In genomic region chr18:22176622-22177495, GRCh38 we compare ENCODE assay signal across 13 cellular contexts. TPM values are rescaled to one million over a fixed set of nuclear protein-coding genes. Genes with fewer than 3 reads are reported as not detected.
DNase-seq lines count a peak whose midpoint lies in the region; ATAC-seq and TF ChIP-seq lines count a peak whose summit lies in the region.
"Had no signal": no experiment of that assay in that cellular context is flagged by ENCODE, and none has a peak within 500 bp of the region (broad histone marks: within the 10 kb centered on the region; RNA-seq: fewer than 3 reads in every experiment).

No MANE protein-coding gene starts in this region.

- POLR2A ChIA-PET in activated CD8-positive, alpha-beta T cell treated with anti-CD3 and anti-CD28 coated beads for 36 hours (lab: Charles Lee): no interaction called here

- H3K36me3 Mint-ChIP-seq in stimulated activated memory B cell treated with anti-CD40 and anti-IgM and Interleukin-4, amounts not matched to agents 10 μg/mL and 1 μg/mL and 100 μg/mL, for 72 hours: no peaks in the 10 kb centered on the region
- no peaks in the 10 kb centered on the region for H3K36me3 Mint-ChIP-seq in immature natural killer cell
- no peaks in the 10 kb centered on the region for H3K36me3 Mint-ChIP-seq in activated CD8-positive, alpha-beta T cell treated with anti-CD3 and anti-CD28 coated beads for 36 hours (ENCODE audit: low read depth)
- H3K36me3 Mint-ChIP-seq: IgD-negative memory B cell had no signal

- no peak for TF ChIP-seq CTCF in epithelial cell of proximal tubule (conservative IDR thresholded peaks at IDR 0.05; ENCODE audit: low read depth, low read length)
- TF ChIP-seq CTCF in lung (IDR thresholded peaks at IDR 0.05; ENCODE audit: control extremely low read depth, extremely low read depth): no peak
- no peak for TF ChIP-seq CTCF in activated CD8-positive, alpha-beta T cell treated with anti-CD3 and anti-CD28 coated beads for 36 hours (IDR thresholded peaks at IDR 0.05)

- no peaks in the 10 kb centered on the region for H3K4me1 Mint-ChIP-seq in stimulated activated memory B cell treated with anti-CD40 and anti-IgM and Interleukin-4, amounts not matched to agents 10 μg/mL and 1 μg/mL and 100 μg/mL, for 72 hours
- peaks cover 4 to 7% of the 10 kb centered on the region in 2 donors for H3K4me1 Mint-ChIP-seq in immature natural killer cell
- no peaks in the 10 kb centered on the region for H3K4me1 Mint-ChIP-seq in activated CD8-positive, alpha-beta T cell treated with anti-CD3 and anti-CD28 coated beads for 36 hours (ENCODE audit: low read depth)
- H3K4me1 Mint-ChIP-seq: activated B cell treated with CpG ODN at 0.5 μM for 24 hours, IgD-negative memory B cell had no signal

- peaks cover 31% of the 10 kb centered on the region for H3K27me3 Mint-ChIP-seq in stimulated activated memory B cell treated with anti-CD40 and anti-IgM and Interleukin-4, amounts not matched to agents 10 μg/mL and 1 μg/mL and 100 μg/mL, for 72 hours
- peaks cover 8 to 44% (median 32%) of the 10 kb centered on the region in 3 donors for H3K27me3 Mint-ChIP-seq in immature natural killer cell (ENCODE audit: low read depth in 3 of 3)
- H3K27me3 Mint-ChIP-seq in activated CD8-positive, alpha-beta T cell treated with anti-CD3 and anti-CD28 coated beads for 36 hours: peaks cover 50% of the 10 kb centered on the region

- H3K27ac Mint-ChIP-seq in stimulated activated memory B cell treated with anti-CD40 and anti-IgM and Interleukin-4, amounts not matched to agents 10 μg/mL and 1 μg/mL and 100 μg/mL, for 72 hours: no peak overlapping the region
- H3K27ac Mint-ChIP-seq in immature natural killer cell: no peak overlapping the region
- no peak overlapping the region for H3K27ac Mint-ChIP-seq in activated CD8-positive, alpha-beta T cell treated with anti-CD3 and anti-CD28 coated beads for 36 hours
- H3K27ac Mint-ChIP-seq: activated B cell treated with CpG ODN at 0.5 μM for 24 hours; dendritic cell treated with granulocyte-macrophage colony-stimulating factor and Interleukin-4, amounts not matched to agents 40 ng/mL and 50 ng/mL, for 4 days had no signal

- DNase-seq in MG63 (no peak), epithelial cell of proximal tubule (ENCODE audit: low read depth) (no peak), lung (ENCODE audit: low spot score) (no peak), immature natural killer cell (no peak), NCI-H526 treated with DMSO at 0.1 percent for 48 hours (lab: John Stamatoyannopoulos, UW) (no peak), NCI-H69 (lab: John Stamatoyannopoulos, UW) (no peak)
- DNase-seq in activated CD8-positive, alpha-beta T cell treated with anti-CD3 and anti-CD28 coated beads for 36 hours: no peak
- DNase-seq: activated B cell treated with CpG ODN at 0.5 μM for 24 hours, NCI-H2081 treated with DMSO at 0.1 percent for 48 hours, RPMI8226 had no signal

- no peaks in the 10 kb centered on the region for H3K9me3 ChIP-seq in MG63
- H3K9me3 ChIP-seq in lung (ENCODE audit: control insufficient read depth in 2 of 2, insufficient read depth in 1 of 2, low read length in 1 of 2): peaks cover 0 to 1% of the 10 kb centered on the region in 2 donors

- H3K9me3 Mint-ChIP-seq in stimulated activated memory B cell treated with anti-CD40 and anti-IgM and Interleukin-4, amounts not matched to agents 10 μg/mL and 1 μg/mL and 100 μg/mL, for 72 hours: no peaks in the 10 kb centered on the region
- peaks cover 0 to 5% (median 0%) of the 10 kb centered on the region in 6 donors for H3K9me3 Mint-ChIP-seq in immature natural killer cell
- no peaks in the 10 kb centered on the region for H3K9me3 Mint-ChIP-seq in activated CD8-positive, alpha-beta T cell treated with anti-CD3 and anti-CD28 coated beads for 36 hours
- H3K9me3 Mint-ChIP-seq: activated B cell treated with CpG ODN at 0.5 μM for 24 hours; dendritic cell treated with granulocyte-macrophage colony-stimulating factor and Interleukin-4, amounts not matched to agents 40 ng/mL and 50 ng/mL, for 4 days had no signal

- intact Hi-C loops in activated CD8-positive, alpha-beta T cell treated with anti-CD3 and anti-CD28 coated beads for 36 hours (cut with micrococcal nuclease): loop anchor here (10.0 kb wide), 1 partner anchor 168 kb away; no protein-coding TSS in a partner anchor

- H3K4me1 ChIP-seq in lung (ENCODE audit: control insufficient read depth in 2 of 2, insufficient read depth in 2 of 2, low read length in 2 of 2): peaks cover 0 to 7% of the 10 kb centered on the region in 2 donors

- WGBS in lung, 2 donors: 34 to 36% methylated on average over 56 to 68 of the region's 68 CpGs

- peak; percentile 44 for ATAC-seq in lung (ENCODE audit: insufficient read depth, low FRiP score)
- peak; percentile 39 for ATAC-seq in stimulated activated memory B cell treated with anti-CD40 and anti-IgM and Interleukin-4, amounts not matched to agents 10 μg/mL and 1 μg/mL and 100 μg/mL, for 72 hours
- no peak for ATAC-seq in activated CD8-positive, alpha-beta T cell treated with anti-CD3 and anti-CD28 coated beads for 36 hours

- H3K27ac ChIP-seq in lung (ENCODE audit: low read depth in 1 of 2, low read length in 1 of 2): peak overlapping the region; percentile 89 to 95

- no peak overlapping the region for H3K4me3 Mint-ChIP-seq in stimulated activated memory B cell treated with anti-CD40 and anti-IgM and Interleukin-4, amounts not matched to agents 10 μg/mL and 1 μg/mL and 100 μg/mL, for 72 hours
- no peak overlapping the region for H3K4me3 Mint-ChIP-seq in immature natural killer cell
- no peak overlapping the region for H3K4me3 Mint-ChIP-seq in activated CD8-positive, alpha-beta T cell treated with anti-CD3 and anti-CD28 coated beads for 36 hours
- H3K4me3 Mint-ChIP-seq: activated B cell treated with CpG ODN at 0.5 μM for 24 hours; dendritic cell treated with granulocyte-macrophage colony-stimulating factor and Interleukin-4, amounts not matched to agents 40 ng/mL and 50 ng/mL, for 4 days had no signal

- H3K4me3 ChIP-seq in MG63 (peak overlapping the region; percentile 17), epithelial cell of proximal tubule (ENCODE audit: low read depth, low read length) (peak overlapping the region; percentile 45), lung (peak overlapping the region; percentile 38)

- H3K27me3 ChIP-seq in MG63 (no peaks in the 10 kb centered on the region), lung (ENCODE audit: control insufficient read depth, insufficient read depth) (no peaks in the 10 kb centered on the region)

- H3K36me3 ChIP-seq in MG63 (peaks cover 61% of the 10 kb centered on the region), lung (ENCODE audit: control insufficient read depth in 2 of 2, insufficient read depth in 2 of 2, low read length in 2 of 2) (peaks cover 4 to 14% of the 10 kb centered on the region in 2 donors)

- CTCF ChIA-PET in activated CD8-positive, alpha-beta T cell treated with anti-CD3 and anti-CD28 coated beads for 36 hours (lab: Charles Lee): no interaction called here

RNA-seq across cellular contexts. Expression of gene GATA6, which starts 7.5 kb away (rescaled TPM):
- total RNA-seq in MG63 (2014; rRNA removed; shearing (Covaris generic); ENCODE audit: low replicate concordance): 34.0 and 42.3 TPM in 2 replicates
- total RNA-seq in epithelial cell of proximal tubule (1.2 and 2.7 TPM in 2 replicates), lung (10 to 100 TPM; 32.1 to 34.3 TPM)
- polyA plus RNA-seq in lung (10 to 100 TPM; 11.3 to 11.5 TPM), immature natural killer cell (under 1 TPM in 1 of 3 donors, not detected in 2; 0.09 TPM)
- not detected for total RNA-seq in activated CD8-positive, alpha-beta T cell treated with anti-CD3 and anti-CD28 coated beads for 36 hours
- total RNA-seq: activated B cell treated with CpG ODN at 0.5 μM for 24 hours had no signal
- polyA plus RNA-seq: IgD-negative memory B cell had no signal
